In genomic region chr13:95403349-95404140, GRCh38 we compare ENCODE assay signal across 8 cellular contexts.
A peak's percentile ranks its signal among the peaks of the same experiment; 100 is the strongest.
DNase-seq lines count a peak whose midpoint lies in the region; ATAC-seq, FAIRE-seq and TF ChIP-seq lines count a peak whose summit lies in the region.

No MANE protein-coding gene starts in this region.

- FAIRE-seq in pancreas (lab: Jason Lieb, UNC) = no peak

- H3K79me2 ChIP-seq in H9 (ENCODE audit: insufficient read depth, low read length) = no peaks in the 10 kb centered on the region

- peaks cover 2% of the 10 kb centered on the region; the same call in 1 of the 2 replicates for H3K4me1 ChIP-seq in H9 (ENCODE audit: insufficient read depth, low read length)
- peaks cover 0 to 14% (median 4%) of the 10 kb centered on the region in 3 donors for H3K4me1 ChIP-seq in esophagus squamous epithelium
- H3K4me1 ChIP-seq in pancreas = no peaks in the 10 kb centered on the region

- TF ChIP-seq POLR2A in esophagus squamous epithelium (IDR thresholded peaks at IDR 0.05) = no peak

- no peak overlapping the region for H3K18ac ChIP-seq in H9 (ENCODE audit: insufficient read length, low read depth, low read length)

- H3K23me2 ChIP-seq in H9 (ENCODE audit: insufficient read length, low read depth, low read length, poor library complexity, severe bottlenecking) = peaks cover 5% of the 10 kb centered on the region

- H3K36me3 Mint-ChIP-seq in H9 (ENCODE audit: insufficient read depth in 1 of 3, low read depth in 3 of 3) = no peaks in the 10 kb centered on the region
- no peaks in the 10 kb centered on the region for H3K36me3 Mint-ChIP-seq in T-cell

- no peak overlapping the region for H3K4ac ChIP-seq in H9 (ENCODE audit: low read depth, low read length)

- no peak overlapping the region for H2BK120ac ChIP-seq in H9 (ENCODE audit: low read depth, low read length, poor library complexity, severe bottlenecking)

- no peak overlapping the region for H2AK5ac ChIP-seq in H9 (ENCODE audit: insufficient read length, low read length)

- WGBS in H9 (ENCODE audit: extremely low coverage, insufficient read length, low lambda C conversion rate) = no CpG with 5 or more reads among the region's 17 CpGs
- WGBS in esophagus squamous epithelium, 2 donors = 34 to 42% methylated on average over 16 to 17 of the region's 17 CpGs
- WGBS in pancreas, 2 donors = 44 to 46% methylated on average over 17 of the region's 17 CpGs

- no peaks in the 10 kb centered on the region for H3K79me1 ChIP-seq in H9 (ENCODE audit: insufficient read depth, low read depth, low read length, poor library complexity, severe bottlenecking)

- H3K56ac ChIP-seq in H9 (ENCODE audit: insufficient read length, low read depth, low read length) = no peak overlapping the region

- H3K4me3 ChIP-seq in esophagus squamous epithelium = peak overlapping the region; percentile 9 to 58 (median 35)
- peak overlapping the region in 2 of 4 donors; percentile 3 to 28 for H3K4me3 ChIP-seq in pancreas

- no peak overlapping the region for H4K5ac ChIP-seq in H9 (ENCODE audit: insufficient read length, low read depth, low read length)

- POLR2A ChIA-PET in T-cell (lab: Charles Lee) = no interaction called here
- POLR2A ChIA-PET in HEK293T (lab: Yijun Ruan, JAX) = no interaction called here

- no peak overlapping the region for H3K23ac ChIP-seq in H9 (ENCODE audit: insufficient read length, low read depth, low read length)

- H3K4me2 ChIP-seq in H9 (ENCODE audit: insufficient read depth, insufficient read length, low read length) = peak overlapping the region; percentile 97

- no peak overlapping the region for H3K14ac ChIP-seq in H9 (ENCODE audit: insufficient read depth, low read length)

- H3K27me3 Mint-ChIP-seq in H9 (ENCODE audit: low read depth) = no peaks in the 10 kb centered on the region; the same call in 1 of the 2 replicates
- peaks cover 5 to 7% of the 10 kb centered on the region in 2 donors for H3K27me3 Mint-ChIP-seq in T-cell

- CTCF ChIA-PET in T-cell (lab: Charles Lee) = interaction anchor here (0.7 to 6.3 kb wide), 28 partner anchors 11 to 783 kb away, joined by 3 to 178 read pairs (median 5); partner anchors contain the start of gene ABCC4 (in 1 of the 2)
- CTCF ChIA-PET in HEK293T (lab: Yijun Ruan, JAX) = interaction anchor here (1.0 to 3.4 kb wide), 14 partner anchors 16 to 231 kb away, joined by 3 to 41 read pairs (median 4); no protein-coding TSS in a partner anchor

- no peak overlapping the region for H3K9ac ChIP-seq in H9 (ENCODE audit: extremely low read depth, insufficient read length, low read length)

- no peak overlapping the region for H4K8ac ChIP-seq in H9 (replicated peaks; ENCODE audit: insufficient read length, low read depth, low read length)

- no peak overlapping the region for H2BK20ac ChIP-seq in H9 (ENCODE audit: low read depth, low read length, poor library complexity, severe bottlenecking)

- ATAC-seq in T-cell (replicated peaks in 1 of 4) (peak; percentile 23 to 50 (median 36)), pancreas (peak in 3 of 4 donors; percentile 20 to 21 (median 21))

- H3K27ac Mint-ChIP-seq in H9 (peak overlapping the region; percentile 51 to 82 (median 57); a peak in 5 of 7 replicates), T-cell (no peak overlapping the region)

- intact Hi-C loops in esophagus squamous epithelium (cut with DNase I) = loop anchor here (5.0 kb wide), 1 partner anchor 211 kb away; no protein-coding TSS in a partner anchor
- intact Hi-C loops in pancreas (cut with DNase I) = loop anchor here in 2 of 3 donors (5.0 to 10.0 kb wide), 2 partner anchors 211 to 219 kb away; no protein-coding TSS in a partner anchor

- no peak overlapping the region for H2BK12ac ChIP-seq in H9 (ENCODE audit: insufficient read length, low read depth, low read length)

- peak; percentile 21 for DNase-seq in DMS114 treated with DMSO at 0.1 percent for 48 hours (lab: John Stamatoyannopoulos, UW; ENCODE audit: unreplicated experiment)
- peak; percentile 88 for DNase-seq in H9
- DNase-seq in T-cell = peak in 5 of 34 experiments; percentile 1 to 13 (median 3)
- DNase-seq in esophagus squamous epithelium (lab: John Stamatoyannopoulos, UW) = no peak
- no peak for DNase-seq in pancreas
- DNase-seq in HEK293T (ENCODE audit: extremely low spot score) = no peak
- DNase-seq in GOT3 (lab: John Stamatoyannopoulos, UW) = no peak
- DNase-seq in NCI-H2107 treated with DMSO at 0.1 percent for 48 hours (lab: John Stamatoyannopoulos, UW; ENCODE audit: unreplicated experiment) = no peak

- H3T11ph ChIP-seq in H9 (ENCODE audit: low read length) = no peak overlapping the region

- peaks cover 3% of the 10 kb centered on the region for H4K20me1 ChIP-seq in H9 (ENCODE audit: control insufficient read depth, insufficient read depth, insufficient read length)

- no peaks in the 10 kb centered on the region for H3K9me3 Mint-ChIP-seq in H9
- no peaks in the 10 kb centered on the region for H3K9me3 Mint-ChIP-seq in T-cell

- no peaks in the 10 kb centered on the region for H3K9me3 ChIP-seq in H9 (ENCODE audit: control insufficient read depth, low read depth, low read length)
- no peaks in the 10 kb centered on the region for H3K9me3 ChIP-seq in esophagus squamous epithelium
- no peaks in the 10 kb centered on the region for H3K9me3 ChIP-seq in pancreas

- H3K4me3 Mint-ChIP-seq in H9 (peak overlapping the region; percentile 64 to 87), T-cell (peak overlapping the region; percentile 74 to 86 (median 82))

- H3K4me1 Mint-ChIP-seq in H9 = peaks cover 10% of the 10 kb centered on the region in 2 experiments
- peaks cover 8 to 11% (median 10%) of the 10 kb centered on the region in 3 donors for H3K4me1 Mint-ChIP-seq in T-cell

- H2BK15ac ChIP-seq in H9 (ENCODE audit: low read depth, low read length) = no peak overlapping the region

- H4K91ac ChIP-seq in H9 (ENCODE audit: insufficient read length, low read depth, low read length) = no peak overlapping the region

- H2BK5ac ChIP-seq in H9 (ENCODE audit: insufficient read length, low read length) = no peak overlapping the region

- peak overlapping the region; percentile 92 for H2AFZ ChIP-seq in H9 (ENCODE audit: low read length)

- H3K27me3 ChIP-seq in H9 (ENCODE audit: insufficient read depth, low read length) = no peaks in the 10 kb centered on the region; the same call in 1 of the 2 replicates
- H3K27me3 ChIP-seq in esophagus squamous epithelium = peaks cover 0 to 9% (median 0%) of the 10 kb centered on the region in 4 donors
- no peaks in the 10 kb centered on the region for H3K27me3 ChIP-seq in pancreas

- TF ChIP-seq CTCF in H9 (conservative IDR thresholded peaks at IDR 0.05) = no peak
- no peak for TF ChIP-seq CTCF in esophagus squamous epithelium (IDR thresholded peaks at IDR 0.05)
- no peak for TF ChIP-seq CTCF in pancreas (IDR thresholded peaks at IDR 0.05)

- H3K36me3 ChIP-seq in esophagus squamous epithelium = no peaks in the 10 kb centered on the region
- H3K36me3 ChIP-seq in pancreas = no peaks in the 10 kb centered on the region

- H3K27ac ChIP-seq in H9 (ENCODE audit: insufficient read length, low read depth, low read length) (no peak overlapping the region), esophagus squamous epithelium (no peak overlapping the region), pancreas (no peak overlapping the region)

TF ChIP-seq in HEK293T, 16 proteins besides CTCF, POLR2A, EP300 and RAD21:
- TF ChIP-seq SP1 (IDR thresholded peaks at IDR 0.05) = no peak
- no peak for TF ChIP-seq FOXK2 (IDR thresholded peaks at IDR 0.05)
- TF ChIP-seq TARDBP (IDR thresholded peaks at IDR 0.05) = no peak
- TF ChIP-seq LEF1 (IDR thresholded peaks at IDR 0.05; ENCODE audit: borderline replicate concordance) = no peak
- no peak for TF ChIP-seq SUZ12 (IDR thresholded peaks at IDR 0.05)
- TF ChIP-seq BHLHE40 (IDR thresholded peaks at IDR 0.05; ENCODE audit: borderline replicate concordance) = no peak
- TF ChIP-seq ELF4 (IDR thresholded peaks at IDR 0.05) = no peak
- no peak for TF ChIP-seq L3MBTL2 (conservative IDR thresholded peaks at IDR 0.05)
- no peak for TF ChIP-seq ARNT (IDR thresholded peaks at IDR 0.05)
- TF ChIP-seq NFRKB (IDR thresholded peaks at IDR 0.05) = no peak
- no peak for TF ChIP-seq FOXM1 (IDR thresholded peaks at IDR 0.05; ENCODE audit: borderline replicate concordance)
- no peak for TF ChIP-seq HDGF (IDR thresholded peaks at IDR 0.05; ENCODE audit: borderline replicate concordance)
- no peak for TF ChIP-seq CTBP1 (IDR thresholded peaks at IDR 0.05; ENCODE audit: borderline replicate concordance)
- TF ChIP-seq PKNOX1 (IDR thresholded peaks at IDR 0.05) = no peak

Comparison
In these comparisons a context has a peak if more than half of its experiments do, and no peak if none do; other contexts are left out.
1. DNase-seq: peak in DMS114 treated with DMSO at 0.1 percent for 48 hours (single experiment) and H9 (single experiment); none in esophagus squamous epithelium (single experiment), pancreas (0 of 6), HEK293T (single experiment), GOT3 (single experiment) and NCI-H2107 treated with DMSO at 0.1 percent for 48 hours (single experiment).
2. H3K27ac Mint-ChIP-seq: peak in H9 (3 of 3); none in T-cell (0 of 2).